ENCODE assay signal across 8 cellular contexts in the genomic region with DNA sequence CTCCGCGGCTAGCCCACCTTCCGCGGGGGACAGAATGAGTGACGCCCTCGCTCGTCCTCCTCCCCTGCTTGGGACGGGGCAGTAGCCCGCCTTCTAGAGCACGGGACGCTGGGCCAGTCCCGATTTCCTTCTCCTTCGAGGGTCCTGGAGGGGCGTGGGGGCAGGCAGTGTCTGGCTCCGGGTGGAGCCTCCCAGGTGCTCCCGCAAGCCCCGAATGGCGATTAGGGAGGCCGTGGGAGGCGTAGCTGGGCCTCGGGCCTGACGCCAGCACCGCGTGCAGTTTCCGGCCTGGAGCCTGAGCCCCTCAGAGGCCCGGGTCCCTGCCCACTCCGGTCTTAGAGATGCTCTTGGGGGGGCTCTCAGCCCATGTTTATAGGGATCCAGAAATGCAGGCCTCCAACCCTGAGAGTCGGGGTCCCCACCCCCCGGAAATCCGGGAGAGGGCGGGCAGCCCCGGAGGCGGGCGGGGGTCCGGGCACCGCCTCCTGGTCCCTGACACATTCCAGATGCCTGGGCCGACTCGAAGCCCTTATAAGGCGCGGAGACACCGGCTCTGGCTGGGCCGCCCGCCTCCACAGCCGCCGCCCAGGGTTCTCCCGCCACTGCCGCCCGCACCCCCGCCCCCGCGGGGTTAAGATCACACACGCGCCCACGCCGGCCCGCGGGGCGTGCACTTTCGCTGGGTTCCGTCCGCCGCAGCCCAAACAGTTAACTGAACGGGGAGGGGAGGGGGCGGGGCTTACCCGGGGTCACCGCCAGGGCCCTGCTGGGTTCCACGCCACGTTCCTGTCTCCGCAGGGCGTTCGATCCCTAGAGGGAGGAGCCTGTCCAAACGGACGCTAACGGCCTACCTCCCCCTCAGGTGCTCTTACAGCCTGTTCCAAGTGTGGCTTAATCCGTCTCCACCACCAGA. TPM values are rescaled to one million over a fixed set of nuclear protein-coding genes. Genes with fewer than 3 reads are reported as not detected.
DNase-seq lines count a peak whose midpoint lies in the region; ATAC-seq and TF ChIP-seq lines count a peak whose summit lies in the region.

No MANE protein-coding gene starts in this region.

- peak overlapping the region; percentile 90 for H3K4me3 ChIP-seq in choroid plexus epithelial cell (ENCODE audit: low read depth, low read length)

- ATAC-seq in GM21825 (IDR thresholded peaks at IDR 0.05; ENCODE audit: unreplicated experiment) = peak; percentile 32
- peak; percentile 66 for ATAC-seq in left colon

- intact Hi-C loops in left colon (cut with DNase I, micrococcal nuclease) = no loop called here

- peak; percentile 91 for DNase-seq in COLO829 (ENCODE audit: low spot score)
- DNase-seq in NCI-H1048 (lab: John Stamatoyannopoulos, UW) = peak; percentile 9
- peak; percentile 88 for DNase-seq in activated CD4-positive, alpha-beta T cell treated with anti-CD3 and anti-CD28 coated beads for 48 hours
- peak; percentile 92 for DNase-seq in choroid plexus epithelial cell (ENCODE audit: low read depth)
- peak; percentile 93 to 94 for DNase-seq in left colon
- DNase-seq in stimulated activated CD4-positive, alpha-beta T cell treated with anti-CD3 and anti-CD28 coated beads, Interleukin-1b, Interleukin-23, amount 100 ng/mL, for 4 hours (ENCODE audit: low read depth in 2 of 2) = peak; percentile 67 to 71
- DNase-seq in NCI-H510A (lab: John Stamatoyannopoulos, UW) = no peak

- TF ChIP-seq CTCF in choroid plexus epithelial cell (conservative IDR thresholded peaks at IDR 0.05; ENCODE audit: low read depth, low read length) = peak; percentile 40

RNA-seq across cellular contexts. Expression of gene MYADM, which starts 1.5 kb away (rescaled TPM):
- total RNA-seq in left colon = 10 to 100 TPM; 55.6 to 78.4 TPM

RNA-seq across cellular contexts. Expression of gene PRKCG, which starts 12.8 kb away (rescaled TPM):
- under 1 TPM in 1 of 2 donors, not detected in 1; 0.22 TPM for total RNA-seq in left colon

RNA-seq across cellular contexts. Expression of gene CACNG7, which starts 39.9 kb away (rescaled TPM):
- total RNA-seq in left colon = not detected

RNA-seq across cellular contexts. Expression of gene NLRP12, which starts 45.0 kb away (rescaled TPM):
- total RNA-seq in left colon = under 1 TPM; 0.09 to 0.22 TPM
